In genomic region chr15:65902373-65902772, GRCh38 we compare ENCODE assay signal across 1 cellular context.
TF ChIP-seq lines count a peak whose summit lies in the region.

No MANE protein-coding gene starts in this region.

TF ChIP-seq in H1, 55 proteins besides CTCF, POLR2A, EP300 and RAD21 (continued from another document):
- TF ChIP-seq CHD2 (IDR thresholded peaks at IDR 0.05; ENCODE audit: low read length) (no peak), NRF1 (IDR thresholded peaks at IDR 0.05; ENCODE audit: low read depth, low read length) (no peak), TAF1 (IDR thresholded peaks at IDR 0.05; ENCODE audit: low read depth, low read length) (no peak)
